In the genomic region with DNA sequence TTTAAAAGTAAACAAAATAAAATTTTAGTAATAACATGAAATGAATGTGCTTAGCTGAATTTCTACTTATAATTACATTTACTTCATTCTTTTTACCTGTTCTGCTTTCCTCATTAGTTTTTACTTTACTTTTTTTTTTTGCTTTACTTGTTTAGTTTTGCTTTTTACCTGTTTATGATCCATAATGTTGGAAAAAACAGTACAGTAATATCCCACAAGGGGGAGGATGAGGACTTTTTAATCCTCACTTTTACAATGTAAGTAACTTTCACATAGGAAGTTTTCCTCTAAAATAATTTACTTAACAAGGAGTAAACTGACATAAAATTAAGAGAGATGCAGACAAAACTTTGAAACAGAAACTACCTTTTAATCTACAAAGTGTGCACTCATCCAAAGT, we compare ENCODE assay signal across 14 cellular contexts.
DNase-seq lines count a peak whose midpoint lies in the region; ATAC-seq, FAIRE-seq and TF ChIP-seq lines count a peak whose summit lies in the region.
"Had no signal": no experiment of that assay in that cellular context is flagged by ENCODE, and none has a peak within 500 bp of the region (broad histone marks: within the 10 kb centered on the region; RNA-seq: fewer than 3 reads in every experiment).

No MANE protein-coding gene starts in this region.

- H3K36me3 ChIP-seq in GM23248 (ENCODE audit: low read depth) (no peaks in the 10 kb centered on the region), gastrocnemius medialis (no peaks in the 10 kb centered on the region)
- H3K36me3 ChIP-seq: ascending aorta had no signal

- intact Hi-C loops in gastrocnemius medialis (cut with DNase I; ENCODE audit: low total_unique reads): no loop called here

- H3K4me1 ChIP-seq in GM23248 (ENCODE audit: insufficient read depth) (no peaks in the 10 kb centered on the region), gastrocnemius medialis (peaks cover 3 to 8% of the 10 kb centered on the region in 2 donors)

- no peak overlapping the region for H3K4me2 ChIP-seq in GM23248 (ENCODE audit: unreplicated experiment)

- H3K79me2 ChIP-seq in GM23248 (ENCODE audit: insufficient read depth): no peaks in the 10 kb centered on the region

- no peaks in the 10 kb centered on the region for H3K9me2 ChIP-seq in GM23248 (ENCODE audit: insufficient read depth)

- TF ChIP-seq CTCF in VCaP (conservative IDR thresholded peaks at IDR 0.05) (peak; percentile 62), fibroblast of the aortic adventitia (IDR thresholded peaks at IDR 0.05; ENCODE audit: insufficient read depth, low read length) (peak; percentile 43), gastrocnemius medialis (IDR thresholded peaks at IDR 0.05 in 4 of 5, conservative IDR thresholded peaks at IDR 0.05 in 1 of 5) (no peak)

- no peak for TF ChIP-seq POLR2A in gastrocnemius medialis (IDR thresholded peaks at IDR 0.05)

- H3K27ac ChIP-seq in GM23248 (no peak overlapping the region), VCaP (no peak overlapping the region), gastrocnemius medialis (no peak overlapping the region)
- H3K27ac ChIP-seq: ascending aorta had no signal

- H3K27me3 ChIP-seq in GM23248 (replicated peaks; ENCODE audit: insufficient read depth) (no peaks in the 10 kb centered on the region), gastrocnemius medialis (no peaks in the 10 kb centered on the region)
- H3K27me3 ChIP-seq: ascending aorta had no signal

- H2AFZ ChIP-seq in GM23248: no peak overlapping the region

- no peaks in the 10 kb centered on the region for H3F3A ChIP-seq in GM23248 (ENCODE audit: insufficient read depth)

- peak; percentile 32 for DNase-seq in GM23248
- DNase-seq in fibroblast of the aortic adventitia (ENCODE audit: low read depth): peak; percentile 50
- DNase-seq in iPS-NIHi11 (ENCODE audit: low spot score): no peak
- DNase-seq in NCI-H187 (lab: John Stamatoyannopoulos, UW): no peak
- no peak for DNase-seq in gastrocnemius medialis
- DNase-seq in NCI-H446 (lab: John Stamatoyannopoulos, UW): no peak
- DNase-seq: activated T-cell treated with anti-CD3 and anti-CD28 coated beads, Interleukin-2, amount 50 U/mL, for 4 hours; NCI-H2029 treated with DMSO at 0.1 percent for 48 hours; stimulated activated CD4-positive, alpha-beta T cell treated with anti-CD3 and anti-CD28 coated beads, Interleukin-4, amount 100 ng/mL, for 24 hours; stimulated activated naive B cell treated with anti-CD40 and anti-IgM and Interleukin-4, amounts not matched to agents 10 μg/mL and 1 μg/mL and 100 μg/mL, for 72 hours; T-cell had no signal

- peak; percentile 93 for FAIRE-seq in A204.1 (lab: Jason Lieb, UNC)

- ATAC-seq in gastrocnemius medialis: no peak
- ATAC-seq: activated T-cell treated with anti-CD3 and anti-CD28 coated beads, Interleukin-2, amount 50 U/mL, for 4 hours; stimulated activated naive B cell treated with anti-CD40 and anti-IgM and Interleukin-4, amounts not matched to agents 10 μg/mL and 1 μg/mL and 100 μg/mL, for 72 hours; T-cell had no signal

- in situ Hi-C loops in GM23248 (cut with MboI) (no loop called here), gastrocnemius medialis (cut with MboI; ENCODE audit: low sequenced_read_pairs in 4 of 4) (no loop called here)

- no peaks in the 10 kb centered on the region for H4K20me1 ChIP-seq in GM23248 (ENCODE audit: insufficient read depth)

- no peaks in the 10 kb centered on the region for H3K9me3 ChIP-seq in GM23248 (ENCODE audit: low read depth)
- no peaks in the 10 kb centered on the region for H3K9me3 ChIP-seq in gastrocnemius medialis
- H3K9me3 ChIP-seq: ascending aorta had no signal

- H3K9ac ChIP-seq in GM23248: no peak overlapping the region

- H3K4me3 ChIP-seq in GM23248 (no peak overlapping the region), fibroblast of the aortic adventitia (ENCODE audit: low read depth, low read length) (no peak overlapping the region), gastrocnemius medialis (no peak overlapping the region)
- H3K4me3 ChIP-seq: ascending aorta had no signal

Comparison
In these comparisons a context has a peak if more than half of its experiments do, and no peak if none do; other contexts are left out.
1. DNase-seq: peak in GM23248 (single experiment) and fibroblast of the aortic adventitia (single experiment); none in iPS-NIHi11 (single experiment), NCI-H187 (0 of 2), gastrocnemius medialis (0 of 2) and NCI-H446 (0 of 2).
2. CTCF ChIP-seq: peak in VCaP (single experiment) and fibroblast of the aortic adventitia (single experiment); none in gastrocnemius medialis (0 of 5).